In the genomic region with DNA sequence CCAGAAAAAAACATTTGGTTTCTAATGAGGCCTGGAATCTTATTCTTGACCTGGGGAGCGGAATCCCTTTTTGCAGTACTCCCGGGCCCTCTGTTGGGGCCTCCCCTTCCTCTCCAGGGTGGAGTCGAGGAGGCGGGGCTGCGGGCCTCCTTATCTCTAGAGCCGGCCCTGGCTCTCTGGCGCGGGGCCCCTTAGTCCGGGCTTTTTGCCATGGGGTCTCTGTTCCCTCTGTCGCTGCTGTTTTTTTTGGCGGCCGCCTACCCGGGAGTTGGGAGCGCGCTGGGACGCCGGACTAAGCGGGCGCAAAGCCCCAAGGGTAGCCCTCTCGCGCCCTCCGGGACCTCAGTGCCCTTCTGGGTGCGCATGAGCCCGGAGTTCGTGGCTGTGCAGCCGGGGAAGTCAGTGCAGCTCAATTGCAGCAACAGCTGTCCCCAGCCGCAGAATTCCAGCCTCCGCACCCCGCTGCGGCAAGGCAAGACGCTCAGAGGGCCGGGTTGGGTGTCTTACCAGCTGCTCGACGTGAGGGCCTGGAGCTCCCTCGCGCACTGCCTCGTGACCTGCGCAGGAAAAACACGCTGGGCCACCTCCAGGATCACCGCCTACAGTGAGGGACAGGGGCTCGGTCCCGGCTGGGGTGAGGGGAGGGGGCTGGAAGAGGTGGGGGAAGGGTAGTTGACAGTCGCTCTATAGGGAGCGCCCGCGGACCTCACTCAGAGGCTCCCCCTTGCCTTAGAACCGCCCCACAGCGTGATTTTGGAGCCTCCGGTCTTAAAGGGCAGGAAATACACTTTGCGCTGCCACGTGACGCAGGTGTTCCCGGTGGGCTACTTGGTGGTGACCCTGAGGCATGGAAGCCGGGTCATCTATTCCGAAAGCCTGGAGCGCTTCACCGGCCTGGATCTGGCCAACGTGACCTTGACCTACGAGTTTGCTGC, we compare ENCODE assay signal across 1 cellular context.
TF ChIP-seq lines count a peak whose summit lies in the region.

A gene with protein sequence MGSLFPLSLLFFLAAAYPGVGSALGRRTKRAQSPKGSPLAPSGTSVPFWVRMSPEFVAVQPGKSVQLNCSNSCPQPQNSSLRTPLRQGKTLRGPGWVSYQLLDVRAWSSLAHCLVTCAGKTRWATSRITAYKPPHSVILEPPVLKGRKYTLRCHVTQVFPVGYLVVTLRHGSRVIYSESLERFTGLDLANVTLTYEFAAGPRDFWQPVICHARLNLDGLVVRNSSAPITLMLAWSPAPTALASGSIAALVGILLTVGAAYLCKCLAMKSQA (plus strand): TSS at position 153 of the 935 bp plus-strand sequence. CDS start 58 bp downstream, at position 211.

TF ChIP-seq in HepG2, 621 proteins besides CTCF, POLR2A, EP300 and RAD21 (continued from another document and continues in another):
- TF ChIP-seq SIN3B (IDR thresholded peaks at IDR 0.05; ENCODE audit: low read length), result no peak
- TF ChIP-seq ZSCAN29 (CRISPR knock-in tag; conservative IDR thresholded peaks at IDR 0.05), result peak; percentile 50; the same call in 1 of the 2 replicates
- TF ChIP-seq, protein P1, sequence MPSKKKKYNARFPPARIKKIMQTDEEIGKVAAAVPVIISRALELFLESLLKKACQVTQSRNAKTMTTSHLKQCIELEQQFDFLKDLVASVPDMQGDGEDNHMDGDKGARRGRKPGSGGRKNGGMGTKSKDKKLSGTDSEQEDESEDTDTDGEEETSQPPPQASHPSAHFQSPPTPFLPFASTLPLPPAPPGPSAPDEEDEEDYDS (CRISPR knock-in tag; IDR thresholded peaks at IDR 0.05), result no peak
- no peak for TF ChIP-seq MLLT10 (CRISPR knock-in tag; IDR thresholded peaks at IDR 0.05)
- peak; percentile 71; the same call in 1 of the 2 replicates for TF ChIP-seq SRY (CRISPR knock-in tag; IDR thresholded peaks at IDR 0.05)
- 0 out of 2 replicates have a peak, but pooled peaks have one; percentile 47 for TF ChIP-seq ZNF598 (CRISPR knock-in tag; IDR thresholded peaks at IDR 0.05; ENCODE audit: borderline replicate concordance)
- TF ChIP-seq ZNF205 (CRISPR knock-in tag; IDR thresholded peaks at IDR 0.05), result no peak
- TF ChIP-seq NR2F6 (IDR thresholded peaks at IDR 0.05), result peak; percentile 7; the same call in 1 of the 2 replicates
- peak; percentile 34; the same call in 1 of the 2 replicates for TF ChIP-seq NR2F6 (CRISPR knock-in tag; IDR thresholded peaks at IDR 0.05)
- TF ChIP-seq KDM6A (CRISPR knock-in tag; IDR thresholded peaks at IDR 0.05; ENCODE audit: low read depth), result no peak
- TF ChIP-seq, protein P2, sequence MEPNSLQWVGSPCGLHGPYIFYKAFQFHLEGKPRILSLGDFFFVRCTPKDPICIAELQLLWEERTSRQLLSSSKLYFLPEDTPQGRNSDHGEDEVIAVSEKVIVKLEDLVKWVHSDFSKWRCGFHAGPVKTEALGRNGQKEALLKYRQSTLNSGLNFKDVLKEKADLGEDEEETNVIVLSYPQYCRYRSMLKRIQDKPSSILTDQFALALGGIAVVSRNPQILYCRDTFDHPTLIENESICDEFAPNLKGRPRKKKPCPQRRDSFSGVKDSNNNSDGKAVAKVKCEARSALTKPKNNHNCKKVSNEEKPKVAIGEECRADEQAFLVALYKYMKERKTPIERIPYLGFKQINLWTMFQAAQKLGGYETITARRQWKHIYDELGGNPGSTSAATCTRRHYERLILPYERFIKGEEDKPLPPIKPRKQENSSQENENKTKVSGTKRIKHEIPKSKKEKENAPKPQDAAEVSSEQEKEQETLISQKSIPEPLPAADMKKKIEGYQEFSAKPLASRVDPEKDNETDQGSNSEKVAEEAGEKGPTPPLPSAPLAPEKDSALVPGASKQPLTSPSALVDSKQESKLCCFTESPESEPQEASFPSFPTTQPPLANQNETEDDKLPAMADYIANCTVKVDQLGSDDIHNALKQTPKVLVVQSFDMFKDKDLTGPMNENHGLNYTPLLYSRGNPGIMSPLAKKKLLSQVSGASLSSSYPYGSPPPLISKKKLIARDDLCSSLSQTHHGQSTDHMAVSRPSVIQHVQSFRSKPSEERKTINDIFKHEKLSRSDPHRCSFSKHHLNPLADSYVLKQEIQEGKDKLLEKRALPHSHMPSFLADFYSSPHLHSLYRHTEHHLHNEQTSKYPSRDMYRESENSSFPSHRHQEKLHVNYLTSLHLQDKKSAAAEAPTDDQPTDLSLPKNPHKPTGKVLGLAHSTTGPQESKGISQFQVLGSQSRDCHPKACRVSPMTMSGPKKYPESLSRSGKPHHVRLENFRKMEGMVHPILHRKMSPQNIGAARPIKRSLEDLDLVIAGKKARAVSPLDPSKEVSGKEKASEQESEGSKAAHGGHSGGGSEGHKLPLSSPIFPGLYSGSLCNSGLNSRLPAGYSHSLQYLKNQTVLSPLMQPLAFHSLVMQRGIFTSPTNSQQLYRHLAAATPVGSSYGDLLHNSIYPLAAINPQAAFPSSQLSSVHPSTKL (CRISPR knock-in tag; IDR thresholded peaks at IDR 0.05), result 0 out of 2 replicates have a peak, but pooled peaks have one; percentile 9
- no peak for TF ChIP-seq SIN3A (IDR thresholded peaks at IDR 0.05; ENCODE audit: borderline replicate concordance, low read depth, low read length)
- peak; percentile 89; the same call in 1 of the 2 replicates for TF ChIP-seq ZNF468 (CRISPR knock-in tag; IDR thresholded peaks at IDR 0.05)
- TF ChIP-seq, protein P3, sequence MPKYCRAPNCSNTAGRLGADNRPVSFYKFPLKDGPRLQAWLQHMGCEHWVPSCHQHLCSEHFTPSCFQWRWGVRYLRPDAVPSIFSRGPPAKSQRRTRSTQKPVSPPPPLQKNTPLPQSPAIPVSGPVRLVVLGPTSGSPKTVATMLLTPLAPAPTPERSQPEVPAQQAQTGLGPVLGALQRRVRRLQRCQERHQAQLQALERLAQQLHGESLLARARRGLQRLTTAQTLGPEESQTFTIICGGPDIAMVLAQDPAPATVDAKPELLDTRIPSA (CRISPR knock-in tag; IDR thresholded peaks at IDR 0.05; ENCODE audit: borderline replicate concordance), result no peak
- TF ChIP-seq RBM39 (IDR thresholded peaks at IDR 0.05; ENCODE audit: low read depth, low read length, poor library complexity, severe bottlenecking), result peak; percentile 49
- TF ChIP-seq XBP1 (CRISPR knock-in tag; IDR thresholded peaks at IDR 0.05), result no peak; the same call in 1 of the 2 replicates
- TF ChIP-seq, protein P4, sequence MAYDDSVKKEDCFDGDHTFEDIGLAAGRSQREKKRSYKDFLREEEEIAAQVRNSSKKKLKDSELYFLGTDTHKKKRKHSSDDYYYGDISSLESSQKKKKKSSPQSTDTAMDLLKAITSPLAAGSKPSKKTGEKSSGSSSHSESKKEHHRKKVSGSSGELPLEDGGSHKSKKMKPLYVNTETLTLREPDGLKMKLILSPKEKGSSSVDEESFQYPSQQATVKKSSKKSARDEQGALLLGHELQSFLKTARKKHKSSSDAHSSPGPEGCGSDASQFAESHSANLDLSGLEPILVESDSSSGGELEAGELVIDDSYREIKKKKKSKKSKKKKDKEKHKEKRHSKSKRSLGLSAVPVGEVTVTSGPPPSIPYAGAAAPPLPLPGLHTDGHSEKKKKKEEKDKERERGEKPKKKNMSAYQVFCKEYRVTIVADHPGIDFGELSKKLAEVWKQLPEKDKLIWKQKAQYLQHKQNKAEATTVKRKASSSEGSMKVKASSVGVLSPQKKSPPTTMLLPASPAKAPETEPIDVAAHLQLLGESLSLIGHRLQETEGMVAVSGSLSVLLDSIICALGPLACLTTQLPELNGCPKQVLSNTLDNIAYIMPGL (CRISPR knock-in tag; IDR thresholded peaks at IDR 0.05; ENCODE audit: borderline replicate concordance in 1 of 2, low read depth in 1 of 2), result no peak
- TF ChIP-seq EEA1 (CRISPR knock-in tag; IDR thresholded peaks at IDR 0.05; ENCODE audit: borderline replicate concordance), result no peak
- no peak for TF ChIP-seq ZNF207 (IDR thresholded peaks at IDR 0.05; ENCODE audit: borderline replicate concordance)
- peak; percentile 45; the same call in 1 of the 2 replicates for TF ChIP-seq ZMAT3 (CRISPR knock-in tag; conservative IDR thresholded peaks at IDR 0.05)
- no peak for TF ChIP-seq ASH2L (IDR thresholded peaks at IDR 0.05; ENCODE audit: insufficient read length, low read depth, low read length)
- no peak for TF ChIP-seq ZNF460 (CRISPR knock-in tag; IDR thresholded peaks at IDR 0.05; ENCODE audit: borderline replicate concordance)
- TF ChIP-seq ZNF569 (CRISPR knock-in tag; IDR thresholded peaks at IDR 0.05; ENCODE audit: borderline replicate concordance), result no peak
- TF ChIP-seq, protein P5, sequence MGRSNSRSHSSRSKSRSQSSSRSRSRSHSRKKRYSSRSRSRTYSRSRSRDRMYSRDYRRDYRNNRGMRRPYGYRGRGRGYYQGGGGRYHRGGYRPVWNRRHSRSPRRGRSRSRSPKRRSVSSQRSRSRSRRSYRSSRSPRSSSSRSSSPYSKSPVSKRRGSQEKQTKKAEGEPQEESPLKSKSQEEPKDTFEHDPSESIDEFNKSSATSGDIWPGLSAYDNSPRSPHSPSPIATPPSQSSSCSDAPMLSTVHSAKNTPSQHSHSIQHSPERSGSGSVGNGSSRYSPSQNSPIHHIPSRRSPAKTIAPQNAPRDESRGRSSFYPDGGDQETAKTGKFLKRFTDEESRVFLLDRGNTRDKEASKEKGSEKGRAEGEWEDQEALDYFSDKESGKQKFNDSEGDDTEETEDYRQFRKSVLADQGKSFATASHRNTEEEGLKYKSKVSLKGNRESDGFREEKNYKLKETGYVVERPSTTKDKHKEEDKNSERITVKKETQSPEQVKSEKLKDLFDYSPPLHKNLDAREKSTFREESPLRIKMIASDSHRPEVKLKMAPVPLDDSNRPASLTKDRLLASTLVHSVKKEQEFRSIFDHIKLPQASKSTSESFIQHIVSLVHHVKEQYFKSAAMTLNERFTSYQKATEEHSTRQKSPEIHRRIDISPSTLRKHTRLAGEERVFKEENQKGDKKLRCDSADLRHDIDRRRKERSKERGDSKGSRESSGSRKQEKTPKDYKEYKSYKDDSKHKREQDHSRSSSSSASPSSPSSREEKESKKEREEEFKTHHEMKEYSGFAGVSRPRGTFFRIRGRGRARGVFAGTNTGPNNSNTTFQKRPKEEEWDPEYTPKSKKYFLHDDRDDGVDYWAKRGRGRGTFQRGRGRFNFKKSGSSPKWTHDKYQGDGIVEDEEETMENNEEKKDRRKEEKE (IDR thresholded peaks at IDR 0.05), result no peak
- no peak; the same call in 1 of the 2 replicates for TF ChIP-seq ZFY (CRISPR knock-in tag; IDR thresholded peaks at IDR 0.05)
- TF ChIP-seq, protein P6, sequence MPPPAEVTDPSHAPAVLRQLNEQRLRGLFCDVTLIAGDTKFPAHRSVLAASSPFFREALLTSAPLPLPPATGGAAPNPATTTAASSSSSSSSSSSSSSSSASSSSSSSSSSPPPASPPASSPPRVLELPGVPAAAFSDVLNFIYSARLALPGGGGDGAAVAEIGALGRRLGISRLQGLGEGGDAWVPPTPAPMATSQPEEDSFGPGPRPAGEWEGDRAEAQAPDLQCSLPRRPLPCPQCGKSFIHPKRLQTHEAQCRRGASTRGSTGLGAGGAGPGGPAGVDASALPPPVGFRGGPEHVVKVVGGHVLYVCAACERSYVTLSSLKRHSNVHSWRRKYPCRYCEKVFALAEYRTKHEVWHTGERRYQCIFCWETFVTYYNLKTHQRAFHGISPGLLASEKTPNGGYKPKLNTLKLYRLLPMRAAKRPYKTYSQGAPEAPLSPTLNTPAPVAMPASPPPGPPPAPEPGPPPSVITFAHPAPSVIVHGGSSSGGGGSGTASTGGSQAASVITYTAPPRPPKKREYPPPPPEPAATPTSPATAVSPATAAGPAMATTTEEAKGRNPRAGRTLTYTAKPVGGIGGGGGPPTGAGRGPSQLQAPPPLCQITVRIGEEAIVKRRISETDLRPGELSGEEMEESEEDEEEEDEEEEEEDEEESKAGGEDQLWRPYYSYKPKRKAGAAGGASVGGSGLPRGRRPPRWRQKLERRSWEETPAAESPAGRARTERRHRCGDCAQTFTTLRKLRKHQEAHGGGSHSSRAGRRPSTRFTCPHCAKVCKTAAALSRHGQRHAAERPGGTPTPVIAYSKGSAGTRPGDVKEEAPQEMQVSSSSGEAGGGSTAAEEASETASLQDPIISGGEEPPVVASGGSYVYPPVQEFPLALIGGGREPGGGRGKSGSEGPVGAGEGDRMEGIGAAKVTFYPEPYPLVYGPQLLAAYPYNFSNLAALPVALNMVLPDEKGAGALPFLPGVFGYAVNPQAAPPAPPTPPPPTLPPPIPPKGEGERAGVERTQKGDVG (CRISPR knock-in tag; IDR thresholded peaks at IDR 0.05; ENCODE audit: borderline replicate concordance), result no peak
- no peak for TF ChIP-seq SIX4 (CRISPR knock-in tag; IDR thresholded peaks at IDR 0.05)
- TF ChIP-seq, protein P7, sequence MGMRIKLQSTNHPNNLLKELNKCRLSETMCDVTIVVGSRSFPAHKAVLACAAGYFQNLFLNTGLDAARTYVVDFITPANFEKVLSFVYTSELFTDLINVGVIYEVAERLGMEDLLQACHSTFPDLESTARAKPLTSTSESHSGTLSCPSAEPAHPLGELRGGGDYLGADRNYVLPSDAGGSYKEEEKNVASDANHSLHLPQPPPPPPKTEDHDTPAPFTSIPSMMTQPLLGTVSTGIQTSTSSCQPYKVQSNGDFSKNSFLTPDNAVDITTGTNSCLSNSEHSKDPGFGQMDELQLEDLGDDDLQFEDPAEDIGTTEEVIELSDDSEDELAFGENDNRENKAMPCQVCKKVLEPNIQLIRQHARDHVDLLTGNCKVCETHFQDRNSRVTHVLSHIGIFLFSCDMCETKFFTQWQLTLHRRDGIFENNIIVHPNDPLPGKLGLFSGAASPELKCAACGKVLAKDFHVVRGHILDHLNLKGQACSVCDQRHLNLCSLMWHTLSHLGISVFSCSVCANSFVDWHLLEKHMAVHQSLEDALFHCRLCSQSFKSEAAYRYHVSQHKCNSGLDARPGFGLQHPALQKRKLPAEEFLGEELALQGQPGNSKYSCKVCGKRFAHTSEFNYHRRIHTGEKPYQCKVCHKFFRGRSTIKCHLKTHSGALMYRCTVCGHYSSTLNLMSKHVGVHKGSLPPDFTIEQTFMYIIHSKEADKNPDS (CRISPR knock-in tag; IDR thresholded peaks at IDR 0.05), result no peak
- TF ChIP-seq, protein P8, sequence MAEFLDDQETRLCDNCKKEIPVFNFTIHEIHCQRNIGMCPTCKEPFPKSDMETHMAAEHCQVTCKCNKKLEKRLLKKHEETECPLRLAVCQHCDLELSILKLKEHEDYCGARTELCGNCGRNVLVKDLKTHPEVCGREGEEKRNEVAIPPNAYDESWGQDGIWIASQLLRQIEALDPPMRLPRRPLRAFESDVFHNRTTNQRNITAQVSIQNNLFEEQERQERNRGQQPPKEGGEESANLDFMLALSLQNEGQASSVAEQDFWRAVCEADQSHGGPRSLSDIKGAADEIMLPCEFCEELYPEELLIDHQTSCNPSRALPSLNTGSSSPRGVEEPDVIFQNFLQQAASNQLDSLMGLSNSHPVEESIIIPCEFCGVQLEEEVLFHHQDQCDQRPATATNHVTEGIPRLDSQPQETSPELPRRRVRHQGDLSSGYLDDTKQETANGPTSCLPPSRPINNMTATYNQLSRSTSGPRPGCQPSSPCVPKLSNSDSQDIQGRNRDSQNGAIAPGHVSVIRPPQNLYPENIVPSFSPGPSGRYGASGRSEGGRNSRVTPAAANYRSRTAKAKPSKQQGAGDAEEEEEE (CRISPR knock-in tag; IDR thresholded peaks at IDR 0.05; ENCODE audit: borderline replicate concordance), result no peak
- no peak for TF ChIP-seq ZNF282 (IDR thresholded peaks at IDR 0.05; ENCODE audit: partially characterized antibody)
- 0 out of 2 replicates have a peak, but pooled peaks have one; percentile 14 for TF ChIP-seq CCDC6 (CRISPR knock-in tag; IDR thresholded peaks at IDR 0.05)
- no peak for TF ChIP-seq SSRP1 (CRISPR knock-in tag; IDR thresholded peaks at IDR 0.05)
- TF ChIP-seq TP53 (CRISPR knock-in tag; conservative IDR thresholded peaks at IDR 0.05), result 0 out of 2 replicates have a peak, but pooled peaks have one; percentile 57
- TF ChIP-seq ZNF570 (CRISPR knock-in tag; IDR thresholded peaks at IDR 0.05; ENCODE audit: borderline replicate concordance), result no peak
- no peak for TF ChIP-seq ZNF883 (CRISPR knock-in tag; IDR thresholded peaks at IDR 0.05; ENCODE audit: not compliant biosample characterization)
- TF ChIP-seq GABPB1 (CRISPR knock-in tag; IDR thresholded peaks at IDR 0.05), result peak; percentile 39; the same call in 1 of the 2 replicates
- no peak for TF ChIP-seq ZNF224 (CRISPR knock-in tag; IDR thresholded peaks at IDR 0.05)
- no peak for TF ChIP-seq ZNF101 (CRISPR knock-in tag; IDR thresholded peaks at IDR 0.05; ENCODE audit: borderline replicate concordance, low read depth)
- no peak for TF ChIP-seq CEBPB (IDR thresholded peaks at IDR 0.05; ENCODE audit: borderline replicate concordance, low read depth, low read length)
